8 cellular contexts compared by ENCODE assay signal in the genomic region with DNA sequence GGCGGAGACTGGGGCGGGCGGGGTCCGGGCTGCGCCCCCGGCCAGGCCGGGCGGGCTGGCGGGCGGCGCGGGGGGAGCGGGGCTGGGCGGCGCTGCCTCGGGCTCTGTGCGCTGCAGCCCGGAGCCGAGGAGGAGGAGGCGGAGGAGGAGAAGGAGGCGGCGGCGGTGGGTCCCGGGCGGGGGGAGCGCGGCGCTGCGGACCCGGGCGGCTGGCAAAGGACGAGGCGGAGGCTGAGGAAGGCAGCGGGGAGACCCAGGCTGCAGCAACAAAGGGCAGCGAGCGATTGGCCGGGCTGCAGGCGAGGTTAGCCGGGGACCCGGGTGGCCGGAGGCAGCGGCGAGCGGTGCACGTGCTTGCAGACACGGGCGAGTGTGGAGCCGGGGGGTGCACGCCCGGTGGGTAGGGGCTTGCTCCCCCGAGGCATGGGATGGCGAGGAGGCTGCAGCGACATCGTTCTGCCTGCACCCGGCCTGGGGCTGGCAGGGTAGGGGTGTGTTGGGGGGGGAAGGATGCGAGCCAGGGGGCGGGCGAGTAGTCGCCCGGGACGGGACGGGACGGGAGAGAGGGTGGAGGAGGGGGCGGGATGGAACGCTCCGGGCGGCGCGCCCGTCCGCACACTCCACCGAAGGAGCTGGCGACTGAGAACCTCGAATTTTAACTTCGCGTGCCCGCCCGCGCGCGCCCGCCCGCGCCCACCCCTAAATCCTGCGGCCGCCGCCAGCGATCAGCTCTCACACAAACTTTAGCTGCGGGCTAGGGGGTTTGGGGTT. TPM values are rescaled to one million over a fixed set of nuclear protein-coding genes. Genes with fewer than 3 reads are reported as not detected.
DNase-seq lines count a peak whose midpoint lies in the region; ATAC-seq, FAIRE-seq and TF ChIP-seq lines count a peak whose summit lies in the region.

No MANE protein-coding gene starts in this region.

- 1% methylated on average over 55 to 89 of the region's 89 CpGs for WGBS in lung, 2 donors

- no peaks in the 10 kb centered on the region for H3K27me3 ChIP-seq in lung (ENCODE audit: control insufficient read depth, insufficient read depth)

- H3K4me3 Mint-ChIP-seq in dendritic cell treated with granulocyte-macrophage colony-stimulating factor and Interleukin-4, amounts not matched to agents 40 ng/mL and 50 ng/mL, for 4 days: peak overlapping the region; percentile 92

- H3K9me3 Mint-ChIP-seq in dendritic cell treated with granulocyte-macrophage colony-stimulating factor and Interleukin-4, amounts not matched to agents 40 ng/mL and 50 ng/mL, for 4 days: no peaks in the 10 kb centered on the region

- H3K36me3 Mint-ChIP-seq in dendritic cell treated with granulocyte-macrophage colony-stimulating factor and Interleukin-4, amounts not matched to agents 40 ng/mL and 50 ng/mL, for 4 days (ENCODE audit: low read depth): peaks cover 12% of the 10 kb centered on the region

- intact Hi-C loops in dendritic cell treated with granulocyte-macrophage colony-stimulating factor and Interleukin-4, amounts not matched to agents 40 ng/mL and 50 ng/mL, for 4 days (cut with micrococcal nuclease): loop anchor here (1.0 to 10.0 kb wide), 3 partner anchors 286 to 561 kb away; a partner anchor contains a TSS

- no peak for TF ChIP-seq CTCF in lung (IDR thresholded peaks at IDR 0.05; ENCODE audit: control extremely low read depth, extremely low read depth)

- peak overlapping the region; percentile 91 for H3K27ac Mint-ChIP-seq in dendritic cell treated with granulocyte-macrophage colony-stimulating factor and Interleukin-4, amounts not matched to agents 40 ng/mL and 50 ng/mL, for 4 days

- peak; percentile 7 for ATAC-seq in lung (ENCODE audit: insufficient read depth, low FRiP score)

- peaks cover 37% of the 10 kb centered on the region for H3K4me1 Mint-ChIP-seq in dendritic cell treated with granulocyte-macrophage colony-stimulating factor and Interleukin-4, amounts not matched to agents 40 ng/mL and 50 ng/mL, for 4 days (ENCODE audit: low read depth)

- H3K27me3 Mint-ChIP-seq in dendritic cell treated with granulocyte-macrophage colony-stimulating factor and Interleukin-4, amounts not matched to agents 40 ng/mL and 50 ng/mL, for 4 days: peaks cover 8% of the 10 kb centered on the region

- peak; percentile 25 to 28 for DNase-seq in activated CD4-positive, alpha-beta T cell treated with anti-CD3 and anti-CD28 coated beads for 24 hours (ENCODE audit: low read depth in 2 of 2)
- no peak for DNase-seq in activated CD4-positive, alpha-beta T cell treated with anti-CD3 and anti-CD28 coated beads for 1 hour
- no peak for DNase-seq in HTR-8/SVneo (ENCODE audit: insufficient read length, low spot score)
- peak; percentile 78 for DNase-seq in UCSD-AML1 (lab: John Stamatoyannopoulos, UW; ENCODE audit: unreplicated experiment)
- DNase-seq in lung (ENCODE audit: low spot score): no peak
- DNase-seq in stimulated activated CD8-positive, alpha-beta memory T cell treated with anti-CD3 and anti-CD28 coated beads, Interleukin-7, amount 100 ng/mL, for 1 hour (ENCODE audit: low read depth in 2 of 2): peak; percentile 15 to 27
- DNase-seq in NCI-H2029 (lab: John Stamatoyannopoulos, UW): no peak

- H3K9me3 ChIP-seq in lung (ENCODE audit: control insufficient read depth in 2 of 2, insufficient read depth in 1 of 2, low read length in 1 of 2): no peaks in the 10 kb centered on the region

- peak; percentile 9 for FAIRE-seq in HTR-8/SVneo (lab: Jason Lieb, UNC)

- peak overlapping the region; percentile 84 to 85 for H3K27ac ChIP-seq in lung (ENCODE audit: low read depth in 1 of 2, low read length in 1 of 2)

- no peaks in the 10 kb centered on the region for H3K36me3 ChIP-seq in lung (ENCODE audit: control insufficient read depth in 2 of 2, insufficient read depth in 2 of 2, low read length in 2 of 2)

- peaks cover 5 to 8% of the 10 kb centered on the region in 2 donors for H3K4me1 ChIP-seq in lung (ENCODE audit: control insufficient read depth in 2 of 2, insufficient read depth in 2 of 2, low read length in 2 of 2)

- H3K4me3 ChIP-seq in lung: peak overlapping the region; percentile 92

RNA-seq across cellular contexts. Expression of a gene that starts 0.8 kb away (rescaled TPM):
- total RNA-seq in lung: 100 to 1,000 TPM in 1 of 2 donors, 10 to 100 TPM in 1; 35.0 to 161 TPM
- polyA plus RNA-seq in lung: 1 to 10 TPM; 5.0 to 7.0 TPM

Comparison
In these comparisons a context has a peak if more than half of its experiments do, and no peak if none do; other contexts are left out.
1. DNase-seq: peak in activated CD4-positive, alpha-beta T cell treated with anti-CD3 and anti-CD28 coated beads for 24 hours (2 of 2), UCSD-AML1 (single experiment) and stimulated activated CD8-positive, alpha-beta memory T cell treated with anti-CD3 and anti-CD28 coated beads, Interleukin-7, amount 100 ng/mL, for 1 hour (2 of 2); none in activated CD4-positive, alpha-beta T cell treated with anti-CD3 and anti-CD28 coated beads for 1 hour (single experiment), HTR-8/SVneo (single experiment), lung (single experiment) and NCI-H2029 (single experiment).